ENCODE assay signal across 8 cellular contexts in the genomic region with DNA sequence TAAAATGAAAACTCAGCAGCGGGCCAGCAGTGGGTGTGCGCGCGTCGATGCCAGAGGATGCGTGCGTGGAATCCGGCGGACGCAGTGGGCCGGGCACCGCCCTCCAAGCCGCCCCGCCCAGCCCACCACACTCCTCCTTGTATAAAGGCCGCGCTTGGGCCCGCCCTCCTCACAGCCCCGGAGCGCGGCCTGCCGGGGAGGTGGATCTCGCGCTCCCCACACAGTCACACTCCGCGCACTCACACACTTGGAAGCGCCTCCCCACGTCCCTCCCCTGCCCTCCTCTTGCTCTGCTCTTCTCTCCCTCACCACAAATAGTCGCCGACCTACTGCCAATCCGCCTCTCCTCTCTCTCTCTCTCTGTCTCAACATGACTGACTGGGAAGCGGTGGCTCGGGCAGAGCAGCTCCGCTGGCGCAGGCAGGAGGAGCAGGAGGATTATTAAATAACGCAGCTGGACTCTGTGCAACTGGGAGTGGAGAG. TPM values are rescaled to one million over a fixed set of nuclear protein-coding genes. Genes with fewer than 3 reads are reported as not detected.
DNase-seq lines count a peak whose midpoint lies in the region; ATAC-seq and TF ChIP-seq lines count a peak whose summit lies in the region.

A gene (plus strand): TSS at position 172 of the 483 bp plus-strand sequence.

- H3K36me3 ChIP-seq in RWPE2 (ENCODE audit: low read depth) (no peaks in the 10 kb centered on the region), adipocyte (ENCODE audit: control insufficient read depth, insufficient read depth, low read length, severe bottlenecking) (no peaks in the 10 kb centered on the region), ovary (no peaks in the 10 kb centered on the region)

- H3K4me1 ChIP-seq in RWPE2 (ENCODE audit: insufficient read depth, poor library complexity, severe bottlenecking) (peaks cover 10% of the 10 kb centered on the region), adipocyte (ENCODE audit: control insufficient read depth, insufficient read depth, low read length) (peaks cover 11% of the 10 kb centered on the region), ovary (ENCODE audit: insufficient read depth) (peaks cover 3% of the 10 kb centered on the region)

- no peaks in the 10 kb centered on the region for H3K9me3 ChIP-seq in RWPE2 (ENCODE audit: severe bottlenecking)
- H3K9me3 ChIP-seq in adipocyte (ENCODE audit: control insufficient read depth, low read length) = peaks cover 4% of the 10 kb centered on the region
- H3K9me3 ChIP-seq in ovary = no peaks in the 10 kb centered on the region

- H3K27ac ChIP-seq in RWPE2 (ENCODE audit: poor library complexity, severe bottlenecking) (no peak within 1 kb of the TSS), ovary (peak within 1 kb of the TSS in 1 of 2 donors; percentile 4)

- no peak within 1 kb of the TSS for H3K9ac ChIP-seq in adipocyte (ENCODE audit: low read length)

- H3K27me3 ChIP-seq in RWPE2 (ENCODE audit: insufficient read depth, poor library complexity, severe bottlenecking) (peaks cover 8% of the 10 kb centered on the region), adipocyte (replicated peaks; ENCODE audit: control insufficient read depth, insufficient read depth, low read length) (peaks cover 35% of the 10 kb centered on the region), ovary (no peaks in the 10 kb centered on the region)

- H3K4me3 ChIP-seq in RWPE2 (ENCODE audit: severe bottlenecking) = peak within 1 kb of the TSS; percentile 41
- H3K4me3 ChIP-seq in adipocyte (ENCODE audit: low read length) = peak within 1 kb of the TSS; percentile 76
- peak within 1 kb of the TSS; percentile 48 for H3K4me3 ChIP-seq in ovary

- no peak for TF ChIP-seq EP300 in ovary (IDR thresholded peaks at IDR 0.05)

- peak; percentile 87 for DNase-seq in COLO668 (lab: John Stamatoyannopoulos, UW; ENCODE audit: unreplicated experiment)
- peak; percentile 38 for DNase-seq in RWPE2 (ENCODE audit: low spot score)
- peak; percentile 55 for DNase-seq in adipocyte (ENCODE audit: low read depth)
- peak; percentile 87 for DNase-seq in left cardiac atrium
- peak; percentile 24 to 72 (median 48) for DNase-seq in ovary
- no peak for DNase-seq in amniotic stem cell (lab: John Stamatoyannopoulos, UW)

- WGBS in ovary, 3 donors = 0 to 1% (median 1%) methylated on average over 27 to 35 of the region's 35 CpGs

- intact Hi-C loops in left cardiac atrium (cut with DNase I) = loop anchor here in 1 of 2 donors (5.0 kb wide), 1 partner anchor 110 kb away; no protein-coding TSS in a partner anchor
- intact Hi-C loops in ovary (cut with DNase I) = no loop called here

- no peak for TF ChIP-seq CTCF in RWPE2 (IDR thresholded peaks at IDR 0.05; ENCODE audit: poor library complexity, severe bottlenecking)
- TF ChIP-seq CTCF in ovary (IDR thresholded peaks at IDR 0.05) = no peak

- TF ChIP-seq POLR2A in ovary (IDR thresholded peaks at IDR 0.05) = peak; percentile 52

- peak; percentile 80 for ATAC-seq in GM19463 (IDR thresholded peaks at IDR 0.05; ENCODE audit: unreplicated experiment)
- ATAC-seq in HG03521 (IDR thresholded peaks at IDR 0.05; ENCODE audit: unreplicated experiment) = peak; percentile 77
- ATAC-seq in RWPE2 (ENCODE audit: low read depth) = peak; percentile 69
- peak; percentile 96 to 98 for ATAC-seq in left cardiac atrium

RNA-seq across cellular contexts. Expression of the gene that starts here (rescaled TPM):
- 10 to 100 TPM in 1 of 2 donors, 1 to 10 TPM in 1; 9.6 to 12.3 TPM for total RNA-seq in left cardiac atrium
- total RNA-seq in ovary = 1 to 10 TPM in 6 of 7 donors, under 1 TPM in 1; 0.78 to 8.3 (median 3.3) TPM
- polyA plus RNA-seq in ovary = 1 to 10 TPM in 1 of 2 donors, under 1 TPM in 1; 0.21 to 1.1 TPM
